23 cellular contexts compared by ENCODE assay signal in genomic region chr17:73387746-73388577, GRCh38.
DNase-seq lines count a peak whose midpoint lies in the region; ATAC-seq and TF ChIP-seq lines count a peak whose summit lies in the region.
"Had no signal": no experiment of that assay in that cellular context is flagged by ENCODE, and none has a peak within 500 bp of the region (broad histone marks: within the 10 kb centered on the region; RNA-seq: fewer than 3 reads in every experiment).

No MANE protein-coding gene starts in this region.

- 0 out of 2 replicates have a peak overlapping the region, but pooled peaks have one; percentile 33 for H2AFZ ChIP-seq in GM23248
- H2AFZ ChIP-seq in mammary epithelial cell (ENCODE audit: low read depth, low read length), result no peak overlapping the region

- dilution Hi-C loops in mammary epithelial cell (cut with HindIII; ENCODE audit: low sequenced_read_pairs), result no loop called here

- no peaks in the 10 kb centered on the region for H3K9me2 ChIP-seq in GM23248 (ENCODE audit: insufficient read depth)

- H3K36me3 ChIP-seq in GM23248 (ENCODE audit: low read depth) (no peaks in the 10 kb centered on the region), endodermal cell (ENCODE audit: control insufficient read depth, insufficient read depth, low read length) (no peaks in the 10 kb centered on the region), mammary epithelial cell (ENCODE audit: insufficient read depth, low read length) (peaks cover 6% of the 10 kb centered on the region)
- H3K36me3 ChIP-seq: pancreas, right lobe of liver, thoracic aorta had no signal

- H3K4me1 ChIP-seq in GM23248 (ENCODE audit: insufficient read depth) (no peaks in the 10 kb centered on the region), endodermal cell (ENCODE audit: control insufficient read depth, insufficient read depth, low read length) (no peaks in the 10 kb centered on the region), mammary epithelial cell (ENCODE audit: insufficient read depth, low read length) (no peaks in the 10 kb centered on the region)
- H3K4me1 ChIP-seq: pancreas, right lobe of liver had no signal

- DNase-seq in AG08395 (ENCODE audit: low spot score) (peak; percentile 81), GM23248 (peak; percentile 80), endodermal cell (peak; percentile 76), myocyte (ENCODE audit: low read depth) (peak; percentile 22), mammary epithelial cell (no peak)
- DNase-seq in activated CD4-positive, alpha-beta T cell treated with anti-CD3 and anti-CD28 coated beads for 1 hour, result no peak
- DNase-seq in activated naive CD8-positive, alpha-beta T cell treated with anti-CD3 and anti-CD28 coated beads, Interleukin-2, amount 50 U/mL, for 24 hours, result no peak
- DNase-seq in stimulated activated CD4-positive, alpha-beta T cell treated with anti-CD3 and anti-CD28 coated beads, Interleukin-2, amount 100 ng/mL, for 48 hours, result no peak
- DNase-seq: activated CD4-positive, alpha-beta T cell treated with anti-CD3 and anti-CD28 coated beads, Interleukin-2, amount 10 ng/mL, durations not matched to agents 24 days and 14 days; activated CD8-positive, alpha-beta memory T cell treated with anti-CD3 and anti-CD28 coated beads, Interleukin-2, amount 10 ng/mL, durations not matched to agents 7 days and 5 days; activated naive CD8-positive, alpha-beta T cell treated with anti-CD3 and anti-CD28 coated beads for 36 hours; HFFc6; MM.1S; naive thymus-derived CD4-positive, alpha-beta T cell; NCI-H1436 treated with DMSO at 0.1 percent for 48 hours; NCI-H526 treated with DMSO at 0.1 percent for 48 hours; T-helper 1 cell had no signal

- no peaks in the 10 kb centered on the region for H3K4me1 Mint-ChIP-seq in endodermal cell
- no peaks in the 10 kb centered on the region for H3K4me1 Mint-ChIP-seq in activated naive CD8-positive, alpha-beta T cell treated with anti-CD3 and anti-CD28 coated beads, Interleukin-2, amount 50 U/mL, for 24 hours
- H3K4me1 Mint-ChIP-seq: activated CD4-positive, alpha-beta T cell treated with anti-CD3 and anti-CD28 coated beads, Interleukin-2, amount 10 ng/mL, durations not matched to agents 24 days and 14 days; activated CD8-positive, alpha-beta memory T cell treated with anti-CD3 and anti-CD28 coated beads, Interleukin-2, amount 10 ng/mL, durations not matched to agents 7 days and 5 days; activated naive CD8-positive, alpha-beta T cell treated with anti-CD3 and anti-CD28 coated beads for 36 hours; naive thymus-derived CD4-positive, alpha-beta T cell; stimulated activated effector memory CD8-positive, alpha-beta T cell treated with anti-CD3 and anti-CD28 coated beads, Interleukin-12 subunit alpha, Interleukin-12 subunit beta, amount 100 ng/mL, for 72 hours had no signal

- intact Hi-C loops in mammary epithelial cell (cut with micrococcal nuclease), result no loop called here

- no TSS peak for BruUV-seq in mammary epithelial cell (replicated peaks; lab: Mats Ljungman, UMichigan)

- peaks cover 8% of the 10 kb centered on the region for H3K36me3 Mint-ChIP-seq in endodermal cell (ENCODE audit: low read depth)
- H3K36me3 Mint-ChIP-seq in activated naive CD8-positive, alpha-beta T cell treated with anti-CD3 and anti-CD28 coated beads, Interleukin-2, amount 50 U/mL, for 24 hours (ENCODE audit: low read depth), result no peaks in the 10 kb centered on the region
- H3K36me3 Mint-ChIP-seq: activated CD8-positive, alpha-beta memory T cell treated with anti-CD3 and anti-CD28 coated beads, Interleukin-2, amount 10 ng/mL, durations not matched to agents 7 days and 5 days; activated naive CD8-positive, alpha-beta T cell treated with anti-CD3 and anti-CD28 coated beads for 36 hours; stimulated activated effector memory CD8-positive, alpha-beta T cell treated with anti-CD3 and anti-CD28 coated beads, Interleukin-12 subunit alpha, Interleukin-12 subunit beta, amount 100 ng/mL, for 72 hours had no signal

- in situ Hi-C loops in GM23248 (cut with MboI) (no loop called here), mammary epithelial cell (cut with MboI; ENCODE audit: low sequenced_read_pairs in 2 of 2) (no loop called here)

- H3K9me3 ChIP-seq in GM23248 (ENCODE audit: low read depth) (no peaks in the 10 kb centered on the region), endodermal cell (ENCODE audit: control insufficient read depth, low read length) (no peaks in the 10 kb centered on the region), mammary epithelial cell (replicated peaks; ENCODE audit: insufficient read depth, low read length) (no peaks in the 10 kb centered on the region)
- H3K9me3 ChIP-seq: pancreas, right lobe of liver, thoracic aorta had no signal

- H3K79me2 ChIP-seq in GM23248 (ENCODE audit: insufficient read depth), result no peaks in the 10 kb centered on the region
- no peaks in the 10 kb centered on the region for H3K79me2 ChIP-seq in mammary epithelial cell (ENCODE audit: insufficient read depth, low read length)

- H4K20me1 ChIP-seq in GM23248 (ENCODE audit: insufficient read depth) (no peaks in the 10 kb centered on the region), mammary epithelial cell (ENCODE audit: insufficient read depth, low read length) (no peaks in the 10 kb centered on the region)

- H3K4me3 Mint-ChIP-seq in endodermal cell, result no peak overlapping the region
- no peak overlapping the region for H3K4me3 Mint-ChIP-seq in activated naive CD8-positive, alpha-beta T cell treated with anti-CD3 and anti-CD28 coated beads, Interleukin-2, amount 50 U/mL, for 24 hours
- H3K4me3 Mint-ChIP-seq: activated CD4-positive, alpha-beta T cell treated with anti-CD3 and anti-CD28 coated beads, Interleukin-2, amount 10 ng/mL, durations not matched to agents 24 days and 14 days; activated CD8-positive, alpha-beta memory T cell treated with anti-CD3 and anti-CD28 coated beads, Interleukin-2, amount 10 ng/mL, durations not matched to agents 7 days and 5 days; activated naive CD8-positive, alpha-beta T cell treated with anti-CD3 and anti-CD28 coated beads for 36 hours; HFFc6; naive thymus-derived CD4-positive, alpha-beta T cell; stimulated activated effector memory CD8-positive, alpha-beta T cell treated with anti-CD3 and anti-CD28 coated beads, Interleukin-12 subunit alpha, Interleukin-12 subunit beta, amount 100 ng/mL, for 72 hours had no signal

- H3K4me2 ChIP-seq in GM23248 (ENCODE audit: unreplicated experiment) (no peak overlapping the region), mammary epithelial cell (ENCODE audit: insufficient read depth, low read depth, low read length) (no peak overlapping the region)

- H3K9me3 Mint-ChIP-seq in endodermal cell, result no peaks in the 10 kb centered on the region
- no peaks in the 10 kb centered on the region for H3K9me3 Mint-ChIP-seq in activated naive CD8-positive, alpha-beta T cell treated with anti-CD3 and anti-CD28 coated beads, Interleukin-2, amount 50 U/mL, for 24 hours
- H3K9me3 Mint-ChIP-seq: activated CD4-positive, alpha-beta T cell treated with anti-CD3 and anti-CD28 coated beads, Interleukin-2, amount 10 ng/mL, durations not matched to agents 24 days and 14 days; activated naive CD8-positive, alpha-beta T cell treated with anti-CD3 and anti-CD28 coated beads for 36 hours; HFFc6; naive thymus-derived CD4-positive, alpha-beta T cell; stimulated activated effector memory CD8-positive, alpha-beta T cell treated with anti-CD3 and anti-CD28 coated beads, Interleukin-12 subunit alpha, Interleukin-12 subunit beta, amount 100 ng/mL, for 72 hours had no signal

- CTCF ChIA-PET in mammary epithelial cell (lab: Charles Lee; ENCODE audit: low non-redundant PET), result no interaction called here

- H3K27ac ChIP-seq in GM23248 (no peak overlapping the region), endodermal cell (ENCODE audit: low read depth, low read length) (peak overlapping the region; percentile 22), mammary epithelial cell (ENCODE audit: insufficient read depth, low read depth, low read length) (no peak overlapping the region)
- H3K27ac ChIP-seq: coronary artery, pancreas, right lobe of liver, thoracic aorta had no signal

- TF ChIP-seq CTCF in endodermal cell (conservative IDR thresholded peaks at IDR 0.05) (no peak), mammary epithelial cell (conservative IDR thresholded peaks at IDR 0.05 in 1 of 2, IDR thresholded peaks at IDR 0.05 in 1 of 2; ENCODE audit: extremely low read depth in 1 of 2, insufficient read depth in 1 of 2, low read depth in 1 of 2, low read length in 2 of 2) (no peak)

- no peaks in the 10 kb centered on the region for H3F3A ChIP-seq in GM23248 (ENCODE audit: insufficient read depth)

- peak overlapping the region; percentile 40; the same call in 1 of the 2 replicates for H3K9ac ChIP-seq in GM23248
- H3K9ac ChIP-seq in endodermal cell (ENCODE audit: extremely low read depth, low read length, poor library complexity, severe bottlenecking), result no peak overlapping the region
- H3K9ac ChIP-seq in mammary epithelial cell (ENCODE audit: insufficient read depth, low read length), result no peak overlapping the region

- no peak for ATAC-seq in activated naive CD8-positive, alpha-beta T cell treated with anti-CD3 and anti-CD28 coated beads, Interleukin-2, amount 50 U/mL, for 24 hours
- ATAC-seq: activated CD8-positive, alpha-beta memory T cell treated with anti-CD3 and anti-CD28 coated beads, Interleukin-2, amount 10 ng/mL, durations not matched to agents 7 days and 5 days; naive thymus-derived CD4-positive, alpha-beta T cell; pancreas; right lobe of liver; stimulated activated effector memory CD8-positive, alpha-beta T cell treated with anti-CD3 and anti-CD28 coated beads, Interleukin-12 subunit alpha, Interleukin-12 subunit beta, amount 100 ng/mL, for 72 hours had no signal

- H3K4me3 ChIP-seq in GM23248, result no peak overlapping the region
- no peak overlapping the region for H3K4me3 ChIP-seq in endodermal cell (ENCODE audit: low read length)
- H3K4me3 ChIP-seq in mammary epithelial cell (replicated peaks in 1 of 3; ENCODE audit: insufficient read depth in 1 of 3, low read depth in 2 of 3, low read length in 3 of 3), result no peak overlapping the region
- H3K4me3 ChIP-seq: coronary artery, lung, pancreas, right lobe of liver, thoracic aorta had no signal

- no peaks in the 10 kb centered on the region for H3K27me3 Mint-ChIP-seq in endodermal cell (ENCODE audit: insufficient read depth)
- no peaks in the 10 kb centered on the region for H3K27me3 Mint-ChIP-seq in activated naive CD8-positive, alpha-beta T cell treated with anti-CD3 and anti-CD28 coated beads, Interleukin-2, amount 50 U/mL, for 24 hours
- H3K27me3 Mint-ChIP-seq: activated CD4-positive, alpha-beta T cell treated with anti-CD3 and anti-CD28 coated beads, Interleukin-2, amount 10 ng/mL, durations not matched to agents 24 days and 14 days; activated CD8-positive, alpha-beta memory T cell treated with anti-CD3 and anti-CD28 coated beads, Interleukin-2, amount 10 ng/mL, durations not matched to agents 7 days and 5 days; activated naive CD8-positive, alpha-beta T cell treated with anti-CD3 and anti-CD28 coated beads for 36 hours; naive thymus-derived CD4-positive, alpha-beta T cell had no signal

- WGBS in GM23248 (ENCODE audit: low coverage in 1 of 2, low lambda C conversion rate in 2 of 2, missing lambda C conversion rate in 2 of 2), 2 experiments, result 54 to 60% methylated on average over 28 of the region's 28 CpGs
- 88 to 92% methylated on average over 19 to 28 of the region's 28 CpGs for WGBS in endodermal cell (ENCODE audit: insufficient coverage in 1 of 2, insufficient read length in 1 of 2), 2 experiments
- 92% methylated on average over 19 of the region's 28 CpGs for WGBS in mammary epithelial cell (ENCODE audit: low coverage, missing lambda C conversion rate)

- H3K27me3 ChIP-seq in GM23248 (replicated peaks; ENCODE audit: insufficient read depth) (peaks cover 25% of the 10 kb centered on the region), endodermal cell (ENCODE audit: control insufficient read depth, insufficient read depth, low read length, poor library complexity, severe bottlenecking) (no peaks in the 10 kb centered on the region), mammary epithelial cell (ENCODE audit: insufficient read depth, low read length) (no peaks in the 10 kb centered on the region)
- H3K27me3 ChIP-seq: pancreas, right lobe of liver had no signal

- H3K27ac Mint-ChIP-seq in endodermal cell, result no peak overlapping the region
- H3K27ac Mint-ChIP-seq in activated naive CD8-positive, alpha-beta T cell treated with anti-CD3 and anti-CD28 coated beads, Interleukin-2, amount 50 U/mL, for 24 hours, result no peak overlapping the region
- H3K27ac Mint-ChIP-seq: activated CD4-positive, alpha-beta T cell treated with anti-CD3 and anti-CD28 coated beads, Interleukin-2, amount 10 ng/mL, durations not matched to agents 24 days and 14 days; activated CD8-positive, alpha-beta memory T cell treated with anti-CD3 and anti-CD28 coated beads, Interleukin-2, amount 10 ng/mL, durations not matched to agents 7 days and 5 days; activated naive CD8-positive, alpha-beta T cell treated with anti-CD3 and anti-CD28 coated beads for 36 hours; HFFc6; naive thymus-derived CD4-positive, alpha-beta T cell; stimulated activated effector memory CD8-positive, alpha-beta T cell treated with anti-CD3 and anti-CD28 coated beads, Interleukin-12 subunit alpha, Interleukin-12 subunit beta, amount 100 ng/mL, for 72 hours had no signal

Comparison
In these comparisons a context has a peak if more than half of its experiments do, and no peak if none do; other contexts are left out.
1. DNase-seq: peak in AG08395 (single experiment), GM23248 (single experiment), endodermal cell (single experiment) and myocyte (single experiment); none in activated CD4-positive, alpha-beta T cell treated with anti-CD3 and anti-CD28 coated beads for 1 hour (single experiment), activated naive CD8-positive, alpha-beta T cell treated with anti-CD3 and anti-CD28 coated beads, Interleukin-2, amount 50 U/mL, for 24 hours (single experiment), stimulated activated CD4-positive, alpha-beta T cell treated with anti-CD3 and anti-CD28 coated beads, Interleukin-2, amount 100 ng/mL, for 48 hours (0 of 2) and mammary epithelial cell (single experiment).